Comparison of ENCODE assay signal across 8 cellular contexts in genomic region chrX:72021975-72022374, GRCh38.
DNase-seq lines count a peak whose midpoint lies in the region; ATAC-seq and TF ChIP-seq lines count a peak whose summit lies in the region.

No MANE protein-coding gene starts in this region.

- no peak overlapping the region for H3K4me3 Mint-ChIP-seq in glutamatergic neuron (ENCODE audit: unreplicated experiment)

- peak; percentile 11 for DNase-seq in ACHN
- DNase-seq in GM13976 (ENCODE audit: low spot score) = no peak
- DNase-seq in SW480 (ENCODE audit: low spot score) = peak; percentile 21
- DNase-seq in glutamatergic neuron = no peak
- DNase-seq in superior temporal gyrus (ENCODE audit: extremely low spot score) = no peak
- no peak for DNase-seq in hippocampal formation (lab: John Stamatoyannopoulos, UW)

- no peaks in the 10 kb centered on the region for H3K27me3 Mint-ChIP-seq in glutamatergic neuron (ENCODE audit: unreplicated experiment)

- ATAC-seq in GM21515 (IDR thresholded peaks at IDR 0.05; ENCODE audit: unreplicated experiment) = no peak
- ATAC-seq in GM18861 (IDR thresholded peaks at IDR 0.05; ENCODE audit: unreplicated experiment) = no peak

- peaks cover 1% of the 10 kb centered on the region for H3K4me1 Mint-ChIP-seq in glutamatergic neuron (ENCODE audit: low read depth, unreplicated experiment)

- TF ChIP-seq CTCF in GM13976 (IDR thresholded peaks at IDR 0.05; ENCODE audit: borderline replicate concordance, control extremely low read depth, extremely low read depth, insufficient read depth, missing control alignments) (peak; percentile 29), glutamatergic neuron (IDR thresholded peaks at IDR 0.05; ENCODE audit: partially characterized antibody, unreplicated experiment) (peak; percentile 40)

- H3K9me3 Mint-ChIP-seq in glutamatergic neuron (ENCODE audit: unreplicated experiment) = peaks cover 4% of the 10 kb centered on the region

- in situ Hi-C loops in ACHN (cut with HindIII; ENCODE audit: low pct_ligation_motif_present, low pct_unique_long_range_greater_than_20kb, low sequenced_read_pairs) (no loop called here), GM13976 (cut with MboI; ENCODE audit: low sequenced_read_pairs, unreplicated experiment) (loop anchor here (25.0 kb wide), 1 partner anchor 515 kb away; no protein-coding TSS in a partner anchor)

- no peak overlapping the region for H3K27ac Mint-ChIP-seq in glutamatergic neuron (ENCODE audit: unreplicated experiment)

- H3K36me3 Mint-ChIP-seq in glutamatergic neuron (ENCODE audit: unreplicated experiment) = no peaks in the 10 kb centered on the region

Comparison
In these comparisons a context has a peak if more than half of its experiments do, and no peak if none do; other contexts are left out.
1. DNase-seq: peak in ACHN (single experiment) and SW480 (single experiment); none in GM13976 (single experiment), glutamatergic neuron (single experiment), superior temporal gyrus (single experiment) and hippocampal formation (0 of 2).